ENCODE assay signal across 10 cellular contexts in genomic region chr3:115272036-115272824, GRCh38.
A peak's percentile ranks its signal among the peaks of the same experiment; 100 is the strongest.
DNase-seq lines count a peak whose midpoint lies in the region; ATAC-seq and TF ChIP-seq lines count a peak whose summit lies in the region.
"Had no signal": no experiment of that assay in that cellular context is flagged by ENCODE, and none has a peak within 500 bp of the region (broad histone marks: within the 10 kb centered on the region; RNA-seq: fewer than 3 reads in every experiment).

No MANE protein-coding gene starts in this region.

- H3K4me3 ChIP-seq in cardiac fibroblast (replicated peaks in 1 of 2; ENCODE audit: low read depth in 2 of 2, low read length in 2 of 2) = no peak overlapping the region

- peak; percentile 83 for DNase-seq in COR-L47 (lab: John Stamatoyannopoulos, UW)
- DNase-seq in NCI-H1417 (lab: John Stamatoyannopoulos, UW) = peak; percentile 8 to 77 (median 18)
- peak; percentile 71 to 76 for DNase-seq in cardiac fibroblast (ENCODE audit: low read depth in 2 of 2)
- DNase-seq in lung microvascular endothelial cell (ENCODE audit: low read depth in 2 of 2) = peak; percentile 35 to 84
- no peak for DNase-seq in activated T-cell treated with anti-CD3 and anti-CD28 coated beads for 4 hours
- no peak for DNase-seq in ACHN
- DNase-seq: DMS153; stimulated activated naive CD4-positive, alpha-beta T cell treated with Interleukin-2 at 50 U/mL for 16 hours had no signal

- in situ Hi-C loops in ACHN (cut with HindIII; ENCODE audit: low pct_ligation_motif_present, low pct_unique_long_range_greater_than_20kb, low sequenced_read_pairs) = no loop called here

- ATAC-seq in HG03460 (IDR thresholded peaks at IDR 0.05; ENCODE audit: unreplicated experiment) (no peak), GM21528 (IDR thresholded peaks at IDR 0.05; ENCODE audit: low FRiP score, unreplicated experiment) (no peak)

- TF ChIP-seq CTCF in cardiac fibroblast (IDR thresholded peaks at IDR 0.05; ENCODE audit: low read depth, low read length) = no peak

Comparison
In these comparisons a context has a peak if more than half of its experiments do, and no peak if none do; other contexts are left out.
1. DNase-seq: peak in COR-L47 (single experiment), NCI-H1417 (3 of 3), cardiac fibroblast (2 of 2) and lung microvascular endothelial cell (2 of 2); none in activated T-cell treated with anti-CD3 and anti-CD28 coated beads for 4 hours (single experiment) and ACHN (single experiment).